Comparison of ENCODE assay signal across 9 cellular contexts in genomic region chr11:7278314-7278917, GRCh38. TPM values are rescaled to one million over a fixed set of nuclear protein-coding genes. Genes with fewer than 3 reads are reported as not detected.
DNase-seq lines count a peak whose midpoint lies in the region; ATAC-seq and TF ChIP-seq lines count a peak whose summit lies in the region.
"Had no signal": no experiment of that assay in that cellular context is flagged by ENCODE, and none has a peak within 500 bp of the region (broad histone marks: within the 10 kb centered on the region; RNA-seq: fewer than 3 reads in every experiment).

No MANE protein-coding gene starts in this region.

- peak; percentile 81 for TF ChIP-seq CTCF in epithelial cell of proximal tubule (conservative IDR thresholded peaks at IDR 0.05; ENCODE audit: low read depth, low read length)

- H3K4me3 ChIP-seq in epithelial cell of proximal tubule (ENCODE audit: low read depth, low read length): no peak overlapping the region

- DNase-seq in Daoy (ENCODE audit: low read depth) (peak; percentile 31), NCI-H1105 treated with DMSO at 0.1 percent for 48 hours (lab: John Stamatoyannopoulos, UW) (peak; percentile 37), epithelial cell of proximal tubule (ENCODE audit: low read depth) (peak; percentile 2), renal cortical epithelial cell (ENCODE audit: low read depth) (peak; percentile 38), middle frontal gyrus (ENCODE audit: extremely low spot score, low spot score) (no peak), NCI-H1930 (lab: John Stamatoyannopoulos, UW) (no peak), NCI-H226 (no peak)

- peak; percentile 81 for ATAC-seq in GM21526 (IDR thresholded peaks at IDR 0.05; ENCODE audit: low FRiP score, unreplicated experiment)

RNA-seq across cellular contexts. Expression of gene SYT9, which starts 26.7 kb away (rescaled TPM):
- total RNA-seq in Daoy (2014; rRNA removed; shearing (Covaris generic)): 1.8 and 2.0 TPM in 2 replicates
- 0.29 and 0.46 TPM in 2 replicates for total RNA-seq in epithelial cell of proximal tubule
- not detected in 2 replicates for total RNA-seq in renal cortical epithelial cell
- total RNA-seq: T-helper 1 cell treated with Interleukin-12 subunit alpha and Interleukin-12 subunit beta and Interleukin-4 antibody, amounts not matched to agents 30 ng/mL and 1 ng/mL, for 36 hours had no signal

Comparison
In these comparisons a context has a peak if more than half of its experiments do, and no peak if none do; other contexts are left out.
1. DNase-seq: peak in Daoy (single experiment), NCI-H1105 treated with DMSO at 0.1 percent for 48 hours (single experiment), epithelial cell of proximal tubule (single experiment) and renal cortical epithelial cell (single experiment); none in middle frontal gyrus (single experiment), NCI-H1930 (0 of 2) and NCI-H226 (single experiment).